In genomic region chr20:49668878-49669195, GRCh38 we compare ENCODE assay signal across 8 cellular contexts. TPM values are rescaled to one million over a fixed set of nuclear protein-coding genes. Genes with fewer than 3 reads are reported as not detected.
A peak's percentile ranks its signal among the peaks of the same experiment; 100 is the strongest.
DNase-seq lines count a peak whose midpoint lies in the region; ATAC-seq and TF ChIP-seq lines count a peak whose summit lies in the region.
"Not testable (repeated sequence)": the region's sequence is repeated elsewhere in the genome, so short reads cannot be mapped to it uniquely, and the experiment has no call there.

No MANE protein-coding gene starts in this region.

- intact Hi-C loops in CD14-positive monocyte (cut with micrococcal nuclease), result not testable (repeated sequence)

- peaks cover 98% of the 10 kb centered on the region for H3K79me2 ChIP-seq in SU-DHL-6 (ENCODE audit: insufficient read depth, low read length)

- H2AFZ ChIP-seq in SU-DHL-6 (ENCODE audit: low read depth, low read length, severe bottlenecking), result not testable (repeated sequence)

- H3K36me3 ChIP-seq in SU-DHL-6 (ENCODE audit: low read length), result not testable (repeated sequence)

- TF ChIP-seq CTCF in CD14-positive monocyte (IDR thresholded peaks at IDR 0.05); SU-DHL-6 (IDR thresholded peaks at IDR 0.05; ENCODE audit: insufficient read depth, low read length, poor library complexity, severe bottlenecking); epithelial cell of proximal tubule (conservative IDR thresholded peaks at IDR 0.05; ENCODE audit: low read depth, low read length); nephron (IDR thresholded peaks at IDR 0.05; ENCODE audit: unreplicated experiment in 3 of 3): not testable (repeated sequence)

- not testable (repeated sequence) for H4K20me1 ChIP-seq in SU-DHL-6 (ENCODE audit: low read depth, low read length)

- H3K4me1 Mint-ChIP-seq in CD14-positive monocyte (peaks cover 52% of the 10 kb centered on the region), nephron (peaks cover 39% of the 10 kb centered on the region)
- peaks cover 66% of the 10 kb centered on the region for H3K4me1 Mint-ChIP-seq in activated CD8-positive, alpha-beta memory T cell treated with anti-CD3 and anti-CD28 coated beads, Interleukin-2, amount 10 ng/mL, durations not matched to agents 7 days and 5 days
- H3K4me1 Mint-ChIP-seq in activated naive CD8-positive, alpha-beta T cell treated with anti-CD3 and anti-CD28 coated beads, Interleukin-2, amount 50 U/mL, for 24 hours, result peaks cover 52% of the 10 kb centered on the region
- peaks cover 63% of the 10 kb centered on the region for H3K4me1 Mint-ChIP-seq in stimulated activated naive CD8-positive, alpha-beta T cell treated with anti-CD3 and anti-CD28 coated beads, Interleukin-15, Interleukin-2, amounts not matched to agents 100 ng/mL and 50 ng/mL, for 24 hours (ENCODE audit: low read depth)

- H3K36me3 Mint-ChIP-seq in CD14-positive monocyte; activated naive CD8-positive, alpha-beta T cell treated with anti-CD3 and anti-CD28 coated beads, Interleukin-2, amount 50 U/mL, for 24 hours (ENCODE audit: low read depth); nephron (ENCODE audit: low read depth); stimulated activated naive CD8-positive, alpha-beta T cell treated with anti-CD3 and anti-CD28 coated beads, Interleukin-15, Interleukin-2, amounts not matched to agents 100 ng/mL and 50 ng/mL, for 24 hours (ENCODE audit: low read depth): not testable (repeated sequence)
- H3K36me3 Mint-ChIP-seq in activated CD8-positive, alpha-beta memory T cell treated with anti-CD3 and anti-CD28 coated beads, Interleukin-2, amount 10 ng/mL, durations not matched to agents 7 days and 5 days, result peaks cover 17% of the 10 kb centered on the region

- not testable (repeated sequence) for H3K27me3 Mint-ChIP-seq in CD14-positive monocyte (ENCODE audit: low read depth in 3 of 3); activated CD8-positive, alpha-beta memory T cell treated with anti-CD3 and anti-CD28 coated beads, Interleukin-2, amount 10 ng/mL, durations not matched to agents 7 days and 5 days; activated naive CD8-positive, alpha-beta T cell treated with anti-CD3 and anti-CD28 coated beads, Interleukin-2, amount 50 U/mL, for 24 hours; nephron (ENCODE audit: low read depth); stimulated activated naive CD8-positive, alpha-beta T cell treated with anti-CD3 and anti-CD28 coated beads, Interleukin-15, Interleukin-2, amounts not matched to agents 100 ng/mL and 50 ng/mL, for 24 hours

- H3K27ac ChIP-seq in SU-DHL-6 (ENCODE audit: low read depth, low read length), result peak overlapping the region; percentile 94

- peaks cover 71% of the 10 kb centered on the region for H3F3A ChIP-seq in SU-DHL-6 (ENCODE audit: insufficient read depth)

- H3K4me3 Mint-ChIP-seq in CD14-positive monocyte, result peak overlapping the region; percentile 62 to 65
- H3K4me3 Mint-ChIP-seq in activated CD8-positive, alpha-beta memory T cell treated with anti-CD3 and anti-CD28 coated beads, Interleukin-2, amount 10 ng/mL, durations not matched to agents 7 days and 5 days, result peak overlapping the region; percentile 61
- H3K4me3 Mint-ChIP-seq in activated naive CD8-positive, alpha-beta T cell treated with anti-CD3 and anti-CD28 coated beads, Interleukin-2, amount 50 U/mL, for 24 hours, result peak overlapping the region; percentile 54
- H3K4me3 Mint-ChIP-seq in nephron, result peak overlapping the region in 2 of 3 experiments; percentile 28 to 50
- peak overlapping the region; percentile 51 for H3K4me3 Mint-ChIP-seq in stimulated activated naive CD8-positive, alpha-beta T cell treated with anti-CD3 and anti-CD28 coated beads, Interleukin-15, Interleukin-2, amounts not matched to agents 100 ng/mL and 50 ng/mL, for 24 hours

- H3K9ac ChIP-seq in SU-DHL-6 (ENCODE audit: low read length), result peak overlapping the region; percentile 50

- H3K4me3 ChIP-seq in SU-DHL-6 (ENCODE audit: insufficient read depth, low read length, poor library complexity, severe bottlenecking), result peak overlapping the region; percentile 47
- peak overlapping the region; percentile 22 for H3K4me3 ChIP-seq in epithelial cell of proximal tubule (ENCODE audit: low read depth, low read length)

- H3K27ac Mint-ChIP-seq in CD14-positive monocyte, result peak overlapping the region; percentile 29 to 91 (median 62)
- peak overlapping the region; percentile 87 for H3K27ac Mint-ChIP-seq in activated CD8-positive, alpha-beta memory T cell treated with anti-CD3 and anti-CD28 coated beads, Interleukin-2, amount 10 ng/mL, durations not matched to agents 7 days and 5 days
- H3K27ac Mint-ChIP-seq in activated naive CD8-positive, alpha-beta T cell treated with anti-CD3 and anti-CD28 coated beads, Interleukin-2, amount 50 U/mL, for 24 hours, result peak overlapping the region; percentile 55
- H3K27ac Mint-ChIP-seq in nephron, result peak overlapping the region; percentile 36 to 91 (median 88)
- H3K27ac Mint-ChIP-seq in stimulated activated naive CD8-positive, alpha-beta T cell treated with anti-CD3 and anti-CD28 coated beads, Interleukin-15, Interleukin-2, amounts not matched to agents 100 ng/mL and 50 ng/mL, for 24 hours, result peak overlapping the region; percentile 57

- not testable (repeated sequence) for ATAC-seq in activated CD8-positive, alpha-beta memory T cell treated with anti-CD3 and anti-CD28 coated beads, Interleukin-2, amount 10 ng/mL, durations not matched to agents 7 days and 5 days; activated naive CD8-positive, alpha-beta T cell treated with anti-CD3 and anti-CD28 coated beads, Interleukin-2, amount 50 U/mL, for 24 hours

- H3K9me3 ChIP-seq in SU-DHL-6 (ENCODE audit: insufficient read depth, low read length), result not testable (repeated sequence)

- CTCF ChIA-PET in activated CD8-positive, alpha-beta memory T cell treated with anti-CD3 and anti-CD28 coated beads, Interleukin-2, amount 10 ng/mL, durations not matched to agents 7 days and 5 days (lab: Charles Lee), result interaction anchor here (0.6 to 2.7 kb wide), 14 partner anchors 11 to 204 kb away, joined by 3 to 13 read pairs (median 4); partner anchors contain the start of gene B4GALT5

- not testable (repeated sequence) for DNase-seq in CD14-positive monocyte (ENCODE audit: low spot score); activated CD8-positive, alpha-beta memory T cell treated with anti-CD3 and anti-CD28 coated beads, Interleukin-2, amount 10 ng/mL, durations not matched to agents 7 days and 5 days; activated naive CD8-positive, alpha-beta T cell treated with anti-CD3 and anti-CD28 coated beads, Interleukin-2, amount 50 U/mL, for 24 hours; epithelial cell of proximal tubule (ENCODE audit: low read depth)

- peak; percentile 25 for TF ChIP-seq POLR2A in GM18526 (IDR thresholded peaks at IDR 0.05; ENCODE audit: extremely low read depth, insufficient read length)

- not testable (repeated sequence) for H3K9me2 ChIP-seq in SU-DHL-6 (replicated peaks; ENCODE audit: insufficient read depth, low read length)

- H3K27me3 ChIP-seq in SU-DHL-6 (ENCODE audit: low read length), result not testable (repeated sequence)

- peak overlapping the region; percentile 96 for H3K4me2 ChIP-seq in SU-DHL-6 (ENCODE audit: low read depth, low read length, poor library complexity, severe bottlenecking)

- H3K9me3 Mint-ChIP-seq in CD14-positive monocyte; activated CD8-positive, alpha-beta memory T cell treated with anti-CD3 and anti-CD28 coated beads, Interleukin-2, amount 10 ng/mL, durations not matched to agents 7 days and 5 days (ENCODE audit: low read depth); activated naive CD8-positive, alpha-beta T cell treated with anti-CD3 and anti-CD28 coated beads, Interleukin-2, amount 50 U/mL, for 24 hours; nephron; stimulated activated naive CD8-positive, alpha-beta T cell treated with anti-CD3 and anti-CD28 coated beads, Interleukin-15, Interleukin-2, amounts not matched to agents 100 ng/mL and 50 ng/mL, for 24 hours: not testable (repeated sequence)

RNA-seq across cellular contexts. Expression of gene B4GALT5, which starts 44.8 kb away (rescaled TPM):
- polyA plus RNA-seq in CD14-positive monocyte, result 1 to 10 TPM; 2.4 to 2.7 TPM
- total RNA-seq in activated CD8-positive, alpha-beta memory T cell treated with anti-CD3 and anti-CD28 coated beads, Interleukin-2, amount 10 ng/mL, durations not matched to agents 7 days and 5 days, result 10 to 100 TPM; 28.1 to 30.9 TPM
- total RNA-seq in epithelial cell of proximal tubule, result 27.4 and 28.4 TPM in 2 replicates
